In the genomic region with DNA sequence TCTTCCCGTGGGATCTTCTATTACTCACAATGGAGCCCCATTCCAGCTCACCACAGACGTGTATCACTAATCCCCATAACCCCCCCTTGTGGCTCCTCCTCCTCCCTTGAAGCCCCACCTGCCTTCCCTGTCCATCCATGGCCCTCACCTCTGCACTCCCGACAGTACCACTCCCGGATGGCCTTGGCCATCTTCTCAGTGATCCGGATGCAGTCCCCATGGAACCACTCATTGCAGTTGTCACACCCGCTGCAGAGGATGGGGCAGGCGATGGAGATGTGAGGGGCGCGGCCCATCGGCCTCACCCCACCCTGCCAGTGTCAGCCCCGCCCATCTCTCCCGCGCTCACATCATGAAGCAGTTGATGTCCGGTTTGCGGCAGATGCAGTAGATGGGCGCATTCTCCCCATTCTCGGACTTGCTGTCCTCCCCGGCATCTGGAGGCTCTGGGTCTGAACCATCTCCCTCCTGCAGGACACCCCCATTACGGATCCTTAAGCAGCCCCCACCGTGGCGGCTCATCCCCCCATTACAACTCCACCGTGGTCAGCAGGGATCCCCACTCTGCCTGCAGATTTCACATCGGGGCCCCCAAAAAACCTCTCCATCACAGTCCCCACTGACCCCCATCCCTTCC, we compare ENCODE assay signal across 8 cellular contexts. TPM values are rescaled to one million over a fixed set of nuclear protein-coding genes. Genes with fewer than 3 reads are reported as not detected.
DNase-seq lines count a peak whose midpoint lies in the region; ATAC-seq, FAIRE-seq and TF ChIP-seq lines count a peak whose summit lies in the region.

No MANE protein-coding gene starts in this region.

- DNase-seq in A673 (ENCODE audit: low spot score), result no peak
- peak; percentile 73 for DNase-seq in GM23248
- DNase-seq in H1 (ENCODE audit: low read depth in 1 of 2, low spot score in 2 of 2), result peak in 1 of 2 experiments; percentile 56
- no peak for DNase-seq in natural killer cell treated with Interleukin-12 subunit alpha and Interleukin-12 subunit beta and Interleukin-15 and Interleukin-18, amount 100 ng/mL, for 72 hours (ENCODE audit: low spot score)
- DNase-seq in DMS153 treated with DMSO at 0.1 percent for 48 hours (lab: John Stamatoyannopoulos, UW; ENCODE audit: unreplicated experiment), result no peak
- DNase-seq in DMS79 treated with DMSO at 0.1 percent for 48 hours (lab: John Stamatoyannopoulos, UW), result no peak

- BruUV-seq in A673 (replicated peaks; lab: Mats Ljungman, UMichigan), result no TSS peak

- no peak overlapping the region for H2AK5ac ChIP-seq in H1 (ENCODE audit: low read depth, low read length)

- H3K9ac ChIP-seq in GM23248, result peak overlapping the region; percentile 78
- peak overlapping the region in 3 of 4 experiments; percentile 4 to 56 (median 34); a peak in 2 of 7 replicates for H3K9ac ChIP-seq in H1 (replicated peaks in 1 of 4; ENCODE audit: extremely low read depth in 1 of 4, low read depth in 3 of 4, low read length in 3 of 4)

- H3K4me3 Mint-ChIP-seq in natural killer cell treated with Interleukin-12 subunit alpha and Interleukin-12 subunit beta and Interleukin-15 and Interleukin-18, amount 100 ng/mL, for 72 hours, result peak overlapping the region; percentile 97

- H3K9me2 ChIP-seq in GM23248 (ENCODE audit: insufficient read depth), result no peaks in the 10 kb centered on the region

- H3K36me3 ChIP-seq in A673 (ENCODE audit: insufficient read depth, low read length, poor library complexity, severe bottlenecking), result peaks cover 26% of the 10 kb centered on the region
- no peaks in the 10 kb centered on the region for H3K36me3 ChIP-seq in GM23248 (ENCODE audit: low read depth)
- H3K36me3 ChIP-seq in H1 (ENCODE audit: control insufficient read depth in 2 of 4, insufficient read depth in 4 of 4, low read length in 3 of 4), result peaks cover 3 to 25% (median 21%) of the 10 kb centered on the region in 4 experiments

- H3K27ac ChIP-seq in A673 (ENCODE audit: low read depth, low read length, poor library complexity, severe bottlenecking) (peak overlapping the region; percentile 64), GM23248 (peak overlapping the region; percentile 54), H1 (ENCODE audit: low read depth, low read length) (no peak overlapping the region)

- no peak for TF ChIP-seq CTCF in A673 (conservative IDR thresholded peaks at IDR 0.05; ENCODE audit: low read depth, low read length)
- TF ChIP-seq CTCF in H1 (IDR thresholded peaks at IDR 0.05; ENCODE audit: control extremely low read depth in 1 of 3, insufficient read depth in 1 of 3, low read depth in 1 of 3, low read length in 3 of 3), result no peak

- H3K9me3 ChIP-seq in A673 (ENCODE audit: low read depth, low read length, poor library complexity, severe bottlenecking), result no peaks in the 10 kb centered on the region
- H3K9me3 ChIP-seq in GM23248 (ENCODE audit: low read depth), result no peaks in the 10 kb centered on the region
- no peaks in the 10 kb centered on the region for H3K9me3 ChIP-seq in H1 (ENCODE audit: insufficient read depth in 2 of 2, low read depth in 1 of 2, low read length in 1 of 2)

- no peak for TF ChIP-seq EP300 in H1 (IDR thresholded peaks at IDR 0.05; ENCODE audit: borderline replicate concordance in 1 of 2, low read depth in 2 of 2, low read length in 2 of 2)

- H2BK20ac ChIP-seq in H1 (ENCODE audit: low read length), result no peak overlapping the region

- H3F3A ChIP-seq in GM23248 (ENCODE audit: insufficient read depth), result no peaks in the 10 kb centered on the region

- no peak for TF ChIP-seq RAD21 in H1 (IDR thresholded peaks at IDR 0.05 in 1 of 2, conservative IDR thresholded peaks at IDR 0.05 in 1 of 2; ENCODE audit: low read depth in 2 of 2, low read length in 2 of 2)

- no peak overlapping the region for H3K14ac ChIP-seq in H1 (ENCODE audit: insufficient read length)

- no peak overlapping the region for H3K4ac ChIP-seq in H1 (replicated peaks; ENCODE audit: insufficient read length, low read depth, low read length)

- POLR2A ChIA-PET in A673 (lab: Charles Lee; ENCODE audit: low non-redundant PET) (no interaction called here), H1 (lab: Charles Lee; ENCODE audit: partially characterized antibody) (interaction anchor here (1.2 kb wide), 1 partner anchor 88 kb away, joined by 3 read pairs; the partner anchor contains the start of gene SKA1)

- H3K79me2 ChIP-seq in GM23248 (ENCODE audit: insufficient read depth) (peaks cover 24% of the 10 kb centered on the region), H1 (ENCODE audit: control insufficient read depth in 1 of 2, insufficient read depth in 2 of 2, low read length in 2 of 2) (peaks cover 0 to 7% of the 10 kb centered on the region in 2 experiments; a peak in 1 of 4 replicates)

- CTCF ChIA-PET in A673 (lab: Charles Lee), result no interaction called here
- CTCF ChIA-PET in H1 (lab: Charles Lee; ENCODE audit: partially characterized antibody), result interaction anchor here (0.7 kb wide), 1 partner anchor 18 kb away, joined by 3 read pairs; no protein-coding TSS in a partner anchor

- no peak for TF ChIP-seq POLR2A in H1 (IDR thresholded peaks at IDR 0.05; ENCODE audit: control extremely low read depth in 1 of 2, low read depth in 2 of 2, low read length in 2 of 2)

- H2BK120ac ChIP-seq in H1 (replicated peaks; ENCODE audit: low read depth, low read length), result no peak overlapping the region

- WGBS in GM23248 (ENCODE audit: low coverage in 1 of 2, low lambda C conversion rate in 2 of 2, missing lambda C conversion rate in 2 of 2), 2 experiments, result 3 to 8% methylated on average over 22 to 23 of the region's 23 CpGs
- WGBS in H1 (ENCODE audit: extremely low coverage in 1 of 2, insufficient coverage in 1 of 2, insufficient read length in 1 of 2, insufficient replicate concordance in 2 of 2, low coverage in 1 of 2, low lambda C conversion rate in 2 of 2, missing lambda C conversion rate in 1 of 2), 2 experiments, result 56% methylated on average over 15 of the region's 23 CpGs; no CpG with 5 or more reads in 1 of the 2 experiments

- H4K91ac ChIP-seq in H1 (replicated peaks; ENCODE audit: insufficient read length, low read length), result no peak overlapping the region

- no peak overlapping the region for H4K5ac ChIP-seq in H1 (ENCODE audit: insufficient read length, low read depth, low read length)

- in situ Hi-C loops in GM23248 (cut with MboI), result no loop called here

- H3K27me3 ChIP-seq in A673 (replicated peaks; ENCODE audit: insufficient read depth, low read depth, low read length, poor library complexity), result no peaks in the 10 kb centered on the region
- H3K27me3 ChIP-seq in GM23248 (replicated peaks; ENCODE audit: insufficient read depth), result no peaks in the 10 kb centered on the region
- H3K27me3 ChIP-seq in H1 (replicated peaks in 1 of 4; ENCODE audit: control insufficient read depth in 3 of 4, extremely low read depth in 1 of 4, insufficient read depth in 3 of 4, low read length in 3 of 4), result no peaks in the 10 kb centered on the region

- H2BK15ac ChIP-seq in H1 (ENCODE audit: low read length), result no peak overlapping the region

- intact Hi-C loops in A673 (cut with micrococcal nuclease; ENCODE audit: unreplicated experiment), result no loop called here

- no peak overlapping the region for H2BK12ac ChIP-seq in H1 (ENCODE audit: low read depth, low read length)

- H4K20me1 ChIP-seq in GM23248 (ENCODE audit: insufficient read depth) (no peaks in the 10 kb centered on the region), H1 (replicated peaks in 1 of 2; ENCODE audit: control insufficient read depth in 1 of 2, insufficient read depth in 2 of 2, low read length in 2 of 2) (peaks cover 0 to 5% of the 10 kb centered on the region in 2 experiments)

- H3K4me1 ChIP-seq in A673 (ENCODE audit: insufficient read depth, low read length, poor library complexity, severe bottlenecking) (peaks cover 6% of the 10 kb centered on the region), GM23248 (ENCODE audit: insufficient read depth) (0 out of 2 replicates have a peak, but pooled peaks cover 3% of the 10 kb centered on the region), H1 (replicated peaks in 1 of 4; ENCODE audit: control insufficient read depth in 3 of 4, insufficient read depth in 4 of 4, low read length in 3 of 4) (peaks cover 0 to 8% (median 5%) of the 10 kb centered on the region in 4 experiments; a peak in 5 of 7 replicates)

- H3K23ac ChIP-seq in H1 (ENCODE audit: insufficient read length), result no peak overlapping the region

- peaks cover 26 to 47% of the 10 kb centered on the region in 2 donors for H3K4me1 Mint-ChIP-seq in natural killer cell treated with Interleukin-12 subunit alpha and Interleukin-12 subunit beta and Interleukin-15 and Interleukin-18, amount 100 ng/mL, for 72 hours (ENCODE audit: low read depth in 2 of 2)

- H4K8ac ChIP-seq in H1 (ENCODE audit: extremely low read depth, insufficient read depth, low read length), result no peak overlapping the region

- peak; percentile 40 for ATAC-seq in SK-N-SH treated with all-trans-retinoic acid at 6 μM for 48 hours
- ATAC-seq in natural killer cell treated with Interleukin-12 subunit alpha and Interleukin-12 subunit beta and Interleukin-15 and Interleukin-18, amount 100 ng/mL, for 72 hours, result no peak
- no peak for ATAC-seq in HG02798 (IDR thresholded peaks at IDR 0.05; ENCODE audit: poor library complexity, unreplicated experiment)

- H3K79me1 ChIP-seq in H1 (ENCODE audit: low read depth, low read length), result no peaks in the 10 kb centered on the region

- H3K9me3 Mint-ChIP-seq in natural killer cell treated with Interleukin-12 subunit alpha and Interleukin-12 subunit beta and Interleukin-15 and Interleukin-18, amount 100 ng/mL, for 72 hours, result no peaks in the 10 kb centered on the region

- H3K23me2 ChIP-seq in H1 (ENCODE audit: low read depth, low read length), result peaks cover 9% of the 10 kb centered on the region

- no peak overlapping the region; the same call in 1 of the 2 replicates for H3K18ac ChIP-seq in H1 (ENCODE audit: extremely low read depth, low read length)

- H3K56ac ChIP-seq in H1 (replicated peaks; ENCODE audit: insufficient read length, low read depth, low read length), result no peak overlapping the region

- peak overlapping the region; percentile 95 for H2AFZ ChIP-seq in GM23248
- H2AFZ ChIP-seq in H1 (ENCODE audit: low read length), result no peak overlapping the region

- FAIRE-seq in H1 (lab: Jason Lieb, UNC), result no peak

- H2BK5ac ChIP-seq in H1 (ENCODE audit: low read depth, low read length), result no peak overlapping the region

- peak overlapping the region; percentile 90 to 91 for H3K27ac Mint-ChIP-seq in natural killer cell treated with Interleukin-12 subunit alpha and Interleukin-12 subunit beta and Interleukin-15 and Interleukin-18, amount 100 ng/mL, for 72 hours

- H3K4me3 ChIP-seq in A673 (ENCODE audit: low read depth, low read length, poor library complexity, severe bottlenecking) (peak overlapping the region; percentile 86), GM23248 (peak overlapping the region; percentile 92), H1 (ENCODE audit: extremely low read depth in 1 of 4, insufficient read depth in 2 of 4, low read depth in 3 of 4, low read length in 4 of 4) (peak overlapping the region; percentile 70 to 99 (median 90))

- no peaks in the 10 kb centered on the region for H3K27me3 Mint-ChIP-seq in natural killer cell treated with Interleukin-12 subunit alpha and Interleukin-12 subunit beta and Interleukin-15 and Interleukin-18, amount 100 ng/mL, for 72 hours

- H3K36me3 Mint-ChIP-seq in natural killer cell treated with Interleukin-12 subunit alpha and Interleukin-12 subunit beta and Interleukin-15 and Interleukin-18, amount 100 ng/mL, for 72 hours, result peaks cover 23% of the 10 kb centered on the region

- H3K4me2 ChIP-seq in GM23248 (ENCODE audit: unreplicated experiment), result peak overlapping the region; percentile 65
- H3K4me2 ChIP-seq in H1 (ENCODE audit: insufficient read depth in 1 of 2, low read depth in 2 of 2, low read length in 2 of 2), result peak overlapping the region; percentile 80 to 91

RNA-seq across cellular contexts. Expression of gene CXXC1, which starts 1.0 kb away (rescaled TPM):
- 89.5 and 94.5 TPM in 2 replicates for total RNA-seq in A673 (2021)
- 37.9 and 51.2 TPM in 2 replicates for total RNA-seq in GM23248 (2014; rRNA removed; shearing (Covaris generic))
- polyA plus RNA-seq in GM23248 (2016; fragmentation: Nextera tagmentation; extraction: Ambion mirVana), result 38.2 and 39.2 TPM in 2 replicates
- 73.3 and 80.9 TPM in 2 replicates for total RNA-seq in H1 (2021; fragmentation: NEBNext Ultra II Directional; extraction: Animal tissue kit (Norgen Biotek cat#: 25700))
- polyA plus RNA-seq in H1 (2011; rRNA removed), result 136 and 208 TPM in 2 replicates
- 116 TPM for polyA plus RNA-seq in H1 (2011; cell fraction: cytosol; rRNA removed)
- polyA plus RNA-seq in H1 (2011; cell fraction: nucleus; rRNA removed), result 325 TPM
- polyA plus RNA-seq in H1 (2012, experiment 1 of 2), result 60.6 to 96.5 TPM (median 93.1 TPM) in 4 replicates
- 63.3 TPM for polyA plus RNA-seq in H1 (2012, experiment 2 of 2)
- polyA plus RNA-seq in H1 (2013, experiment 1 of 2), result 48.4 TPM
- 42.2 TPM for polyA plus RNA-seq in H1 (2013, experiment 2 of 2)
- 30.6 and 34.3 TPM in 2 replicates for polyA minus RNA-seq in H1 (2011; rRNA and poly(A)+ RNA removed)
- polyA minus RNA-seq in H1 (2011; cell fraction: cytosol; rRNA and poly(A)+ RNA removed), result 27.0 TPM
- polyA minus RNA-seq in H1 (2011; cell fraction: nucleus; rRNA and poly(A)+ RNA removed), result 40.6 TPM
- total RNA-seq in natural killer cell treated with Interleukin-12 subunit alpha and Interleukin-12 subunit beta and Interleukin-15 and Interleukin-18, amount 100 ng/mL, for 72 hours, result 100 to 1,000 TPM; 108 to 162 TPM

RNA-seq across cellular contexts. Expression of gene MBD1, which starts 5.2 kb away (rescaled TPM):
- 65.2 and 70.8 TPM in 2 replicates for total RNA-seq in A673 (2021)
- total RNA-seq in GM23248 (2014; rRNA removed; shearing (Covaris generic)), result 60.7 and 68.0 TPM in 2 replicates
- polyA plus RNA-seq in GM23248 (2016; fragmentation: Nextera tagmentation; extraction: Ambion mirVana) (33.1 and 36.2 TPM in 2 replicates), H1 (2011; rRNA removed) (32.2 and 59.2 TPM in 2 replicates)
- 39.5 and 41.6 TPM in 2 replicates for total RNA-seq in H1 (2021; fragmentation: NEBNext Ultra II Directional; extraction: Animal tissue kit (Norgen Biotek cat#: 25700))
- polyA plus RNA-seq in H1 (2011; cell fraction: cytosol; rRNA removed), result 51.6 TPM
- 158 TPM for polyA plus RNA-seq in H1 (2011; cell fraction: nucleus; rRNA removed)
- 25.9 to 36.9 TPM (median 34.3 TPM) in 4 replicates for polyA plus RNA-seq in H1 (2012, experiment 1 of 2)
- polyA plus RNA-seq in H1 (2012, experiment 2 of 2), result 16.8 TPM
- 25.5 TPM for polyA plus RNA-seq in H1 (2013, experiment 1 of 2)
- polyA plus RNA-seq in H1 (2013, experiment 2 of 2), result 21.8 TPM
- 28.6 and 29.0 TPM in 2 replicates for polyA minus RNA-seq in H1 (2011; rRNA and poly(A)+ RNA removed)
- polyA minus RNA-seq in H1 (2011; cell fraction: cytosol; rRNA and poly(A)+ RNA removed), result 30.0 TPM
- 44.8 TPM for polyA minus RNA-seq in H1 (2011; cell fraction: nucleus; rRNA and poly(A)+ RNA removed)
- total RNA-seq in natural killer cell treated with Interleukin-12 subunit alpha and Interleukin-12 subunit beta and Interleukin-15 and Interleukin-18, amount 100 ng/mL, for 72 hours, result 100 to 1,000 TPM; 101 to 129 TPM

RNA-seq across cellular contexts. Expression of gene CFAP53, which starts 20.2 kb away (rescaled TPM):
- total RNA-seq in A673 (2021), result 0.22 and 0.26 TPM in 2 replicates
- total RNA-seq in GM23248 (2014; rRNA removed; shearing (Covaris generic)), result 0.11 and 0.25 TPM in 2 replicates
- 0.47 and 0.48 TPM in 2 replicates for polyA plus RNA-seq in GM23248 (2016; fragmentation: Nextera tagmentation; extraction: Ambion mirVana)
- total RNA-seq in H1 (2021; fragmentation: NEBNext Ultra II Directional; extraction: Animal tissue kit (Norgen Biotek cat#: 25700)), result 0.30 and 0.34 TPM in 2 replicates
- 0.05 and 0.08 TPM in 2 replicates for polyA plus RNA-seq in H1 (2011; rRNA removed)
- polyA plus RNA-seq in H1 (2011; cell fraction: cytosol; rRNA removed), result 0.25 TPM
- polyA plus RNA-seq in H1 (2011; cell fraction: nucleus; rRNA removed), result 0.07 TPM
- 0.19 to 0.30 TPM (median 0.20 TPM) in 4 replicates for polyA plus RNA-seq in H1 (2012, experiment 1 of 2)
- not detected for polyA plus RNA-seq in H1 (2012, experiment 2 of 2)
- polyA plus RNA-seq in H1 (2013, experiment 1 of 2), result 0.30 TPM
- 0.29 TPM for polyA plus RNA-seq in H1 (2013, experiment 2 of 2)
- not detected in 2 replicates for polyA minus RNA-seq in H1 (2011; rRNA and poly(A)+ RNA removed)
- polyA minus RNA-seq in H1 (2011; cell fraction: cytosol; rRNA and poly(A)+ RNA removed), result not detected
- polyA minus RNA-seq in H1 (2011; cell fraction: nucleus; rRNA and poly(A)+ RNA removed), result not detected
- total RNA-seq in natural killer cell treated with Interleukin-12 subunit alpha and Interleukin-12 subunit beta and Interleukin-15 and Interleukin-18, amount 100 ng/mL, for 72 hours, result under 1 TPM; 0.31 to 0.92 TPM
